Comparison of ENCODE assay signal across 1 cellular context in the genomic region with DNA sequence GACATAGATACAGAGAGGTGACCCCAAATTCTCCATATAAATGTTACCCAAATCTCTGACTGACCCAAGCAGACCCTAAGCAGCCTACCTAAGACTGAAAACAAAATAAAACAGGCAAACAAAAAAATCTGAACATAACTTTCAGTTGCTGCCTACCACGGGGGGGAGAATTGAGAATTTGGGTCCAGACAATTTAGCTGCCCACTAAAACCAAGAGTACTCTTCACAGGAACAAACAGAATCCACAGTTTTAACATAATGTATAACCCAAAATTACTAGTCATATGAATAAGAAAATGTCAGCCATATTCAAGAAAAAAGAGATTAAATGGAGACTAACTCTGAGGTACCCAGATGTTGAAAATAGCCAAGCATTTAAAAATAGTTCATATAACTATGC.
A peak's percentile ranks its signal among the peaks of the same experiment; 100 is the strongest.
TF ChIP-seq lines count a peak whose summit lies in the region.

No MANE protein-coding gene starts in this region.

TF ChIP-seq in GM12878, 131 proteins besides CTCF, POLR2A, EP300 and RAD21:
- TF ChIP-seq NFIC (IDR thresholded peaks at IDR 0.05; ENCODE audit: low read depth, low read length) (peak; percentile 12; the same call in 1 of the 2 replicates), SIN3A (IDR thresholded peaks at IDR 0.05; ENCODE audit: low read depth, low read length) (no peak), MEF2A (IDR thresholded peaks at IDR 0.05; ENCODE audit: insufficient read depth, low read depth, low read length) (0 out of 2 replicates have a peak, but pooled peaks have one; percentile 16), ZZZ3 (IDR thresholded peaks at IDR 0.05; ENCODE audit: control insufficient read depth, insufficient read length, low read depth) (no peak), KDM1A (IDR thresholded peaks at IDR 0.05; ENCODE audit: borderline replicate concordance) (no peak)
- TF ChIP-seq, protein P1, sequence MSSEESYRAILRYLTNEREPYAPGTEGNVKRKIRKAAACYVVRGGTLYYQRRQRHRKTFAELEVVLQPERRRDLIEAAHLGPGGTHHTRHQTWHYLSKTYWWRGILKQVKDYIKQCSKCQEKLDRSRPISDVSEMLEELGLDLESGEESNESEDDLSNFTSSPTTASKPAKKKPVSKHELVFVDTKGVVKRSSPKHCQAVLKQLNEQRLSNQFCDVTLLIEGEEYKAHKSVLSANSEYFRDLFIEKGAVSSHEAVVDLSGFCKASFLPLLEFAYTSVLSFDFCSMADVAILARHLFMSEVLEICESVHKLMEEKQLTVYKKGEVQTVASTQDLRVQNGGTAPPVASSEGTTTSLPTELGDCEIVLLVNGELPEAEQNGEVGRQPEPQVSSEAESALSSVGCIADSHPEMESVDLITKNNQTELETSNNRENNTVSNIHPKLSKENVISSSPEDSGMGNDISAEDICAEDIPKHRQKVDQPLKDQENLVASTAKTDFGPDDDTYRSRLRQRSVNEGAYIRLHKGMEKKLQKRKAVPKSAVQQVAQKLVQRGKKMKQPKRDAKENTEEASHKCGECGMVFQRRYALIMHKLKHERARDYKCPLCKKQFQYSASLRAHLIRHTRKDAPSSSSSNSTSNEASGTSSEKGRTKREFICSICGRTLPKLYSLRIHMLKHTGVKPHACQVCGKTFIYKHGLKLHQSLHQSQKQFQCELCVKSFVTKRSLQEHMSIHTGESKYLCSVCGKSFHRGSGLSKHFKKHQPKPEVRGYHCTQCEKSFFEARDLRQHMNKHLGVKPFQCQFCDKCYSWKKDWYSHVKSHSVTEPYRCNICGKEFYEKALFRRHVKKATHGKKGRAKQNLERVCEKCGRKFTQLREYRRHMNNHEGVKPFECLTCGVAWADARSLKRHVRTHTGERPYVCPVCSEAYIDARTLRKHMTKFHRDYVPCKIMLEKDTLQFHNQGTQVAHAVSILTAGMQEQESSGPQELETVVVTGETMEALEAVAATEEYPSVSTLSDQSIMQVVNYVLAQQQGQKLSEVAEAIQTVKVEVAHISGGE (CRISPR knock-in tag; IDR thresholded peaks at IDR 0.05): no peak
- TF ChIP-seq, protein P2, sequence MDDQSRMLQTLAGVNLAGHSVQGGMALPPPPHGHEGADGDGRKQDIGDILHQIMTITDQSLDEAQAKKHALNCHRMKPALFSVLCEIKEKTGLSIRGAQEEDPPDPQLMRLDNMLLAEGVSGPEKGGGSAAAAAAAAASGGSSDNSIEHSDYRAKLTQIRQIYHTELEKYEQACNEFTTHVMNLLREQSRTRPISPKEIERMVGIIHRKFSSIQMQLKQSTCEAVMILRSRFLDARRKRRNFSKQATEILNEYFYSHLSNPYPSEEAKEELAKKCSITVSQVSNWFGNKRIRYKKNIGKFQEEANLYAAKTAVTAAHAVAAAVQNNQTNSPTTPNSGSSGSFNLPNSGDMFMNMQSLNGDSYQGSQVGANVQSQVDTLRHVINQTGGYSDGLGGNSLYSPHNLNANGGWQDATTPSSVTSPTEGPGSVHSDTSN (IDR thresholded peaks at IDR 0.05; ENCODE audit: insufficient replicate concordance, low read depth, low read length): no peak
